Comparison of ENCODE assay signal across 16 cellular contexts in the genomic region with DNA sequence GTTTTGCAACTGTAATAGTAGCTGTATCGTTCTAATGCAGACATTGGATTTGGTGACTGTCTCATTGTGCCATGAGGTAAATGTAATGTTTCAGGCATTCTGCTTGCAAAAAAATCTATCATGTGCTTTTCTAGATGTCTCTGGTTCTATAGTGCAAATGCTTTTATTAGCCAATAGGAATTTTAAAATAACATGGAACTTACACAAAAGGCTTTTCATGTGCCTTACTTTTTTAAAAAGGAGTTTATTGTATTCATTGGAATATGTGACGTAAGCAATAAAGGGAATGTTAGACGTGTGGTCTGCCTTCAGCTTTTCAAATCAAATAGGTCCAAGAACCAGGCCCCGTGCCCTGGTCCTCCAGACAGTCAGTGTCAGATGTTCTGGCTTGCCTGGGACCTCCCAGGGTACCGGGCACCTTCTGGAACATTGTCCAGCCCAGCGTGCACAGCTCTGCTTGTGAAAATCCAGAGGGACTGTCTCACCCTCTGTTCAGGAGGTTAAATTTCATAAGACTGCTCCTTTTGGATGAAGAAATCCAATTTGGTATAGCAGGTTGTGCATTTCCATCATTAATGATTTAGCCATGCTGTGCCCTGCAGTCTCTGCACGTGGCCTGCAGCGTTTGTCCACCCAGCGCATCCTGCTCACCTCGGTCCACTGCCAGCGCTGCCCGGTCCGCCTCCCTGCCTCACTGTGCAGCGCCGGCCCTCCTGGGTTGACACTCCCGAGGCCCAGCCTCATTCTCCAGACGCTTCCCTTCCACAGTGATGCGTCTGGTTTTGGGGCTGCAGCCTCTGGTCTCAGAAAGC. TPM values are rescaled to one million over a fixed set of nuclear protein-coding genes. Genes with fewer than 3 reads are reported as not detected.
DNase-seq lines count a peak whose midpoint lies in the region; ATAC-seq and FAIRE-seq lines count a peak whose summit lies in the region.
"Had no signal": no experiment of that assay in that cellular context is flagged by ENCODE, and none has a peak within 500 bp of the region (broad histone marks: within the 10 kb centered on the region; RNA-seq: fewer than 3 reads in every experiment).

No MANE protein-coding gene starts in this region.

- H3K9me3 ChIP-seq in BLaER1 treated with 17β-estradiol and CSF1 and Interleukin-3, amounts not matched to agents 10 nM and 100 nM (replicated peaks in 1 of 11), result no peaks in the 10 kb centered on the region
- H3K9me3 ChIP-seq: HAP-1 had no signal

- FAIRE-seq in GM19239 (lab: Jason Lieb, UNC), result no peak

- H3K4me3 ChIP-seq in BLaER1 treated with 17β-estradiol and CSF1 and Interleukin-3, amounts not matched to agents 10 nM and 100 nM, result no peak overlapping the region
- H3K4me3 ChIP-seq: HAP-1 had no signal

- H3K27ac ChIP-seq in BLaER1 treated with 17β-estradiol and CSF1 and Interleukin-3, amounts not matched to agents 10 nM and 100 nM, result no peak overlapping the region

- peak overlapping the region in 1 of 11 experiments; percentile 7; a peak in 1 of 22 replicates for H3K9ac ChIP-seq in BLaER1 treated with 17β-estradiol and CSF1 and Interleukin-3, amounts not matched to agents 10 nM and 100 nM

- H3K4me1 ChIP-seq in BLaER1 treated with 17β-estradiol and CSF1 and Interleukin-3, amounts not matched to agents 10 nM and 100 nM, result peaks cover 47 to 93% (median 91%) of the 10 kb centered on the region in 10 experiments
- H3K4me1 ChIP-seq: HAP-1 had no signal

- peaks cover 15 to 17% (median 17%) of the 10 kb centered on the region in 11 experiments for H3K27me3 ChIP-seq in BLaER1 treated with 17β-estradiol and CSF1 and Interleukin-3, amounts not matched to agents 10 nM and 100 nM

- in situ Hi-C loops in SK-MEL-5 (cut with HindIII; ENCODE audit: low pct_unique_long_range_greater_than_20kb, low sequenced_read_pairs), result no loop called here

- DNase-seq in D341Med (ENCODE audit: low spot score) (peak; percentile 27), SK-MEL-5 (ENCODE audit: low read depth, low spot score) (peak; percentile 100), mesenteric fat pad (ENCODE audit: low spot score) (peak; percentile 82), GM19239 (ENCODE audit: insufficient read length, low spot score) (no peak), NCI-H345 treated with DMSO at 0.1 percent for 48 hours (lab: John Stamatoyannopoulos, UW; ENCODE audit: unreplicated experiment) (no peak)
- DNase-seq: NCI-H1105, NCI-H2081 treated with DMSO at 0.1 percent for 48 hours, NCI-H510A, NCI-H774, OCI-M1, RPMI8226, SIG-M5, T-helper 17 cell had no signal

- peaks cover 8 to 57% (median 35%) of the 10 kb centered on the region in 11 experiments; a peak in 20 of 22 replicates for H3K36me3 ChIP-seq in BLaER1 treated with 17β-estradiol and CSF1 and Interleukin-3, amounts not matched to agents 10 nM and 100 nM

- H4K20me1 ChIP-seq in BLaER1 treated with 17β-estradiol and CSF1 and Interleukin-3, amounts not matched to agents 10 nM and 100 nM, result peaks cover 75 to 95% (median 93%) of the 10 kb centered on the region in 11 experiments

- peak overlapping the region in 9 of 11 experiments; percentile 32 to 91 (median 73); a peak in 18 of 22 replicates for H3K4me2 ChIP-seq in BLaER1 treated with 17β-estradiol and CSF1 and Interleukin-3, amounts not matched to agents 10 nM and 100 nM

- ATAC-seq in GM19455 (IDR thresholded peaks at IDR 0.05; ENCODE audit: unreplicated experiment), result no peak
- ATAC-seq: T-helper 17 cell had no signal

RNA-seq across cellular contexts. Expression of a gene that starts 6.6 kb away (rescaled TPM):
- 20.0 and 21.4 TPM in 2 replicates for total RNA-seq in SK-MEL-5 (2014; rRNA removed; shearing (Covaris generic))
- 27.4 and 37.5 TPM in 2 replicates for polyA plus RNA-seq in SK-MEL-5 (2015; cell fraction: cytosol; rRNA removed)
- polyA plus RNA-seq in SK-MEL-5 (2015; cell fraction: nucleus; rRNA removed), result 54.9 and 59.4 TPM in 2 replicates
- total RNA-seq in mesenteric fat pad, result 4.5 TPM

RNA-seq across cellular contexts. Expression of a gene that starts 43.4 kb away (rescaled TPM):
- 387 and 420 TPM in 2 replicates for total RNA-seq in SK-MEL-5 (2014; rRNA removed; shearing (Covaris generic))
- polyA plus RNA-seq in SK-MEL-5 (2015; cell fraction: cytosol; rRNA removed), result 231 and 263 TPM in 2 replicates
- 266 and 337 TPM in 2 replicates for polyA plus RNA-seq in SK-MEL-5 (2015; cell fraction: nucleus; rRNA removed)
- 66.7 TPM for total RNA-seq in mesenteric fat pad

Comparison
In these comparisons a context has a peak if more than half of its experiments do, and no peak if none do; other contexts are left out.
1. DNase-seq: peak in D341Med (single experiment), SK-MEL-5 (single experiment) and mesenteric fat pad (single experiment); none in GM19239 (single experiment) and NCI-H345 treated with DMSO at 0.1 percent for 48 hours (single experiment).